28 cellular contexts compared by ENCODE assay signal in genomic region chr4:150586162-150586561, GRCh38.
A peak's percentile ranks its signal among the peaks of the same experiment; 100 is the strongest.
DNase-seq lines count a peak whose midpoint lies in the region; ATAC-seq and FAIRE-seq lines count a peak whose summit lies in the region.
"Had no signal": no experiment of that assay in that cellular context is flagged by ENCODE, and none has a peak within 500 bp of the region (broad histone marks: within the 10 kb centered on the region; RNA-seq: fewer than 3 reads in every experiment).

No MANE protein-coding gene starts in this region.

- H2AFZ ChIP-seq in ACC112 (ENCODE audit: low read length, unreplicated experiment) = no peak overlapping the region

- peak overlapping the region; percentile 78 for H3K4me3 ChIP-seq in ACC112 (ENCODE audit: low read depth, low read length)
- H3K4me3 ChIP-seq in SK-N-MC = no peak overlapping the region
- H3K4me3 ChIP-seq in rectal smooth muscle tissue (ENCODE audit: low read length) = peak overlapping the region; percentile 82
- H3K4me3 ChIP-seq: BLaER1, body of pancreas, MG63 had no signal

- ATAC-seq in HG02623 (IDR thresholded peaks at IDR 0.05; ENCODE audit: unreplicated experiment) = no peak
- ATAC-seq: body of pancreas, left ventricle myocardium superior had no signal

- no peaks in the 10 kb centered on the region for H3K9me3 ChIP-seq in SK-N-MC (ENCODE audit: low read depth, low read length)
- H3K9me3 ChIP-seq: body of pancreas, MG63 had no signal

- H3K36me3 ChIP-seq in ACC112 (ENCODE audit: insufficient read depth, low read length) (0 out of 2 replicates have a peak, but pooled peaks cover 5% of the 10 kb centered on the region), SK-N-MC (ENCODE audit: insufficient read depth, low read length) (peaks cover 14% of the 10 kb centered on the region; the same call in 1 of the 2 replicates), rectal smooth muscle tissue (ENCODE audit: control insufficient read depth, insufficient read depth, low read length) (peaks cover 17% of the 10 kb centered on the region)
- H3K36me3 ChIP-seq: MG63 had no signal

- H3K27ac ChIP-seq in ACC112 (ENCODE audit: low read depth, low read length) (no peak overlapping the region), SK-N-MC (peak overlapping the region; percentile 64; the same call in 1 of the 2 replicates), rectal smooth muscle tissue (ENCODE audit: low read depth, low read length) (peak overlapping the region; percentile 93)
- H3K27ac ChIP-seq: BLaER1, body of pancreas had no signal

- FAIRE-seq in islet of Langerhans (lab: Jason Lieb, UNC) = peak; percentile 56
- FAIRE-seq: keratinocyte had no signal

- peaks cover 71% of the 10 kb centered on the region for H3K79me2 ChIP-seq in ACC112 (ENCODE audit: control insufficient read depth, insufficient read depth, low read length, unreplicated experiment)

- no peak for DNase-seq in SK-N-MC (ENCODE audit: low read depth, low spot score)
- DNase-seq in stimulated activated CD4-positive, alpha-beta T cell treated with anti-CD3 and anti-CD28 coated beads, Interleukin-4, amount 100 ng/mL, for 24 hours = no peak
- DNase-seq in activated effector memory CD4-positive, alpha-beta T cell treated with anti-CD3 and anti-CD28 coated beads, Interleukin-2, amount 50 U/mL, for 16 hours = no peak
- no peak for DNase-seq in NCI-H2081 (lab: John Stamatoyannopoulos, UW)
- DNase-seq: ACHN; activated CD4-positive, alpha-beta T cell treated with anti-CD3 and anti-CD28 coated beads for 4 hours; activated gamma-delta T cell treated with Interleukin-2 at 50 U/mL for 16 hours; activated T-cell treated with anti-CD3 and anti-CD28 coated beads for 4 hours; body of pancreas; COR-L47; DMS53; GDM1; H7; KBM-7; left ventricle myocardium superior; MG63; NCI-H1417; NCI-H2081 treated with DMSO at 0.1 percent for 48 hours; NCI-H345; NCI-H774; nephron progenitor cell; stimulated activated CD4-positive, alpha-beta T cell treated with anti-CD3 and anti-CD28 coated beads, Interleukin-15, amount 100 ng/mL, for 24 hours had no signal

- no peak overlapping the region for H3K9ac ChIP-seq in SK-N-MC (ENCODE audit: insufficient read length)
- H3K9ac ChIP-seq in rectal smooth muscle tissue (ENCODE audit: low read length) = no peak overlapping the region
- H3K9ac ChIP-seq: BLaER1 had no signal

- H3K27me3 ChIP-seq in ACC112 (ENCODE audit: insufficient read depth, low read length) (no peaks in the 10 kb centered on the region), rectal smooth muscle tissue (ENCODE audit: control insufficient read depth, insufficient read depth, low read length) (no peaks in the 10 kb centered on the region)
- H3K27me3 ChIP-seq: BLaER1, body of pancreas had no signal

- peaks cover 8% of the 10 kb centered on the region for H3K4me1 ChIP-seq in ACC112 (ENCODE audit: control insufficient read depth, insufficient read depth, low read length, unreplicated experiment)
- H3K4me1 ChIP-seq in rectal smooth muscle tissue (ENCODE audit: control insufficient read depth, insufficient read depth, low read length) = peaks cover 8% of the 10 kb centered on the region
- H3K4me1 ChIP-seq: BLaER1, body of pancreas had no signal
